In the genomic region with DNA sequence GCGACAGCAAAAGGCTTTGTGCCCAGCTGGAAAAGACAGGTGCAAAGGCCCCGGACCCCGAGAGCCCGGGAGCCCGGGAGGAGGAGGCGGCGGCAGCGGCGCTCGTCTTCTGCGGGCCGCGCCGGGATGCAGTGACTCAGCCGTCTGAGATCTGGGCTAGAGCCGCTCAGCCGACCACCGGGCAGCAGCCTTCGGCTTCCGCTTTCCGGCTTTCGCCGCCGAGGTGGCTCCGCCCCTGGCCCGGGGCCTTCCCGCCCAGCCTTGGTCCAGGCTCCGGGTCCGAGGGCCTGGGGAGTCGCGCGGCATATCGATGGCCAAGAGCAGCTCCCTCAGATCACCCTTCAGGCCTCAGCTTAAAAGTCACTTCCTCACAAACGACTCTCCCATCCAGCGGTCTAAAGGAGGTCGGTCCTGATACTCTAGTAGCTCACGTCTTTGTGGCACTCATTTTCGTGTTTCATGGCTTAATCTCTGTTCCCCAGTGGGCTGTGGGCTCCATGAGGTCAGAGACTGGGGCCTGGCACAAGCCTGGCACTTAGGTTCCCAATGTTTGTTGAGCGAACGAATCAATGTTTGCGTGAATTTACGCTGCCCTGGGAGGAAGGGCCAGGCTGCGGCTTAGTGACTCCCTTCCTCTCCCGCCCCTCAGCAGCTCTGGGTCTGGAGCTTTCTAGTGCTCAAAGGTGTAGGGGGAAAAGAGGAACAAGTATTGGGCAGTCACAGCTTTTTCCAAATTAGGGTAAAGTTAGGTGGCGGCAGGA, we compare ENCODE assay signal across 1 cellular context.
TF ChIP-seq lines count a peak whose summit lies in the region.

A gene (minus strand): TSS at position 146 of the 761 bp plus-strand sequence. CDS start 783 bp downstream, outside the sequence.

TF ChIP-seq in HepG2, 621 proteins besides CTCF, POLR2A, EP300 and RAD21 (continued from another document and continues in another):
- TF ChIP-seq MED1 (CRISPR knock-in tag; IDR thresholded peaks at IDR 0.05) = peak; percentile 53
- TF ChIP-seq ZNF672 (CRISPR knock-in tag; IDR thresholded peaks at IDR 0.05) = no peak
- TF ChIP-seq, protein P1, sequence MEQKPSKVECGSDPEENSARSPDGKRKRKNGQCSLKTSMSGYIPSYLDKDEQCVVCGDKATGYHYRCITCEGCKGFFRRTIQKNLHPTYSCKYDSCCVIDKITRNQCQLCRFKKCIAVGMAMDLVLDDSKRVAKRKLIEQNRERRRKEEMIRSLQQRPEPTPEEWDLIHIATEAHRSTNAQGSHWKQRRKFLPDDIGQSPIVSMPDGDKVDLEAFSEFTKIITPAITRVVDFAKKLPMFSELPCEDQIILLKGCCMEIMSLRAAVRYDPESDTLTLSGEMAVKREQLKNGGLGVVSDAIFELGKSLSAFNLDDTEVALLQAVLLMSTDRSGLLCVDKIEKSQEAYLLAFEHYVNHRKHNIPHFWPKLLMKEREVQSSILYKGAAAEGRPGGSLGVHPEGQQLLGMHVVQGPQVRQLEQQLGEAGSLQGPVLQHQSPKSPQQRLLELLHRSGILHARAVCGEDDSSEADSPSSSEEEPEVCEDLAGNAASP (CRISPR knock-in tag; IDR thresholded peaks at IDR 0.05; ENCODE audit: borderline replicate concordance) = no peak; the same call in 1 of the 2 replicates
- no peak for TF ChIP-seq YY1 (IDR thresholded peaks at IDR 0.05; ENCODE audit: insufficient read depth, insufficient replicate concordance, low read depth, low read length)
- peak; percentile 71 for TF ChIP-seq CCDC6 (CRISPR knock-in tag; IDR thresholded peaks at IDR 0.05)
- peak; percentile 89 for TF ChIP-seq POLR2G (IDR thresholded peaks at IDR 0.05; ENCODE audit: low read depth, low read length)
- TF ChIP-seq HDAC1 (CRISPR knock-in tag; IDR thresholded peaks at IDR 0.05) = peak; percentile 76
- TF ChIP-seq, protein P2, sequence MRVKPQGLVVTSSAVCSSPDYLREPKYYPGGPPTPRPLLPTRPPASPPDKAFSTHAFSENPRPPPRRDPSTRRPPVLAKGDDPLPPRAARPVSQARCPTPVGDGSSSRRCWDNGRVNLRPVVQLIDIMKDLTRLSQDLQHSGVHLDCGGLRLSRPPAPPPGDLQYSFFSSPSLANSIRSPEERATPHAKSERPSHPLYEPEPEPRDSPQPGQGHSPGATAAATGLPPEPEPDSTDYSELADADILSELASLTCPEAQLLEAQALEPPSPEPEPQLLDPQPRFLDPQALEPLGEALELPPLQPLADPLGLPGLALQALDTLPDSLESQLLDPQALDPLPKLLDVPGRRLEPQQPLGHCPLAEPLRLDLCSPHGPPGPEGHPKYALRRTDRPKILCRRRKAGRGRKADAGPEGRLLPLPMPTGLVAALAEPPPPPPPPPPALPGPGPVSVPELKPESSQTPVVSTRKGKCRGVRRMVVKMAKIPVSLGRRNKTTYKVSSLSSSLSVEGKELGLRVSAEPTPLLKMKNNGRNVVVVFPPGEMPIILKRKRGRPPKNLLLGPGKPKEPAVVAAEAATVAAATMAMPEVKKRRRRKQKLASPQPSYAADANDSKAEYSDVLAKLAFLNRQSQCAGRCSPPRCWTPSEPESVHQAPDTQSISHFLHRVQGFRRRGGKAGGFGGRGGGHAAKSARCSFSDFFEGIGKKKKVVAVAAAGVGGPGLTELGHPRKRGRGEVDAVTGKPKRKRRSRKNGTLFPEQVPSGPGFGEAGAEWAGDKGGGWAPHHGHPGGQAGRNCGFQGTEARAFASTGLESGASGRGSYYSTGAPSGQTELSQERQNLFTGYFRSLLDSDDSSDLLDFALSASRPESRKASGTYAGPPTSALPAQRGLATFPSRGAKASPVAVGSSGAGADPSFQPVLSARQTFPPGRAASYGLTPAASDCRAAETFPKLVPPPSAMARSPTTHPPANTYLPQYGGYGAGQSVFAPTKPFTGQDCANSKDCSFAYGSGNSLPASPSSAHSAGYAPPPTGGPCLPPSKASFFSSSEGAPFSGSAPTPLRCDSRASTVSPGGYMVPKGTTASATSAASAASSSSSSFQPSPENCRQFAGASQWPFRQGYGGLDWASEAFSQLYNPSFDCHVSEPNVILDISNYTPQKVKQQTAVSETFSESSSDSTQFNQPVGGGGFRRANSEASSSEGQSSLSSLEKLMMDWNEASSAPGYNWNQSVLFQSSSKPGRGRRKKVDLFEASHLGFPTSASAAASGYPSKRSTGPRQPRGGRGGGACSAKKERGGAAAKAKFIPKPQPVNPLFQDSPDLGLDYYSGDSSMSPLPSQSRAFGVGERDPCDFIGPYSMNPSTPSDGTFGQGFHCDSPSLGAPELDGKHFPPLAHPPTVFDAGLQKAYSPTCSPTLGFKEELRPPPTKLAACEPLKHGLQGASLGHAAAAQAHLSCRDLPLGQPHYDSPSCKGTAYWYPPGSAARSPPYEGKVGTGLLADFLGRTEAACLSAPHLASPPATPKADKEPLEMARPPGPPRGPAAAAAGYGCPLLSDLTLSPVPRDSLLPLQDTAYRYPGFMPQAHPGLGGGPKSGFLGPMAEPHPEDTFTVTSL (CRISPR knock-in tag; IDR thresholded peaks at IDR 0.05; ENCODE audit: borderline replicate concordance) = peak; percentile 15; the same call in 1 of the 2 replicates
- TF ChIP-seq, protein P3, sequence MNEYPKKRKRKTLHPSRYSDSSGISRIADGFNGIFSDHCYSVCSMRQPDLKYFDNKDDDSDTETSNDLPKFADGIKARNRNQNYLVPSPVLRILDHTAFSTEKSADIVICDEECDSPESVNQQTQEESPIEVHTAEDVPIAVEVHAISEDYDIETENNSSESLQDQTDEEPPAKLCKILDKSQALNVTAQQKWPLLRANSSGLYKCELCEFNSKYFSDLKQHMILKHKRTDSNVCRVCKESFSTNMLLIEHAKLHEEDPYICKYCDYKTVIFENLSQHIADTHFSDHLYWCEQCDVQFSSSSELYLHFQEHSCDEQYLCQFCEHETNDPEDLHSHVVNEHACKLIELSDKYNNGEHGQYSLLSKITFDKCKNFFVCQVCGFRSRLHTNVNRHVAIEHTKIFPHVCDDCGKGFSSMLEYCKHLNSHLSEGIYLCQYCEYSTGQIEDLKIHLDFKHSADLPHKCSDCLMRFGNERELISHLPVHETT (CRISPR knock-in tag; conservative IDR thresholded peaks at IDR 0.05) = no peak
- TF ChIP-seq, protein P4, sequence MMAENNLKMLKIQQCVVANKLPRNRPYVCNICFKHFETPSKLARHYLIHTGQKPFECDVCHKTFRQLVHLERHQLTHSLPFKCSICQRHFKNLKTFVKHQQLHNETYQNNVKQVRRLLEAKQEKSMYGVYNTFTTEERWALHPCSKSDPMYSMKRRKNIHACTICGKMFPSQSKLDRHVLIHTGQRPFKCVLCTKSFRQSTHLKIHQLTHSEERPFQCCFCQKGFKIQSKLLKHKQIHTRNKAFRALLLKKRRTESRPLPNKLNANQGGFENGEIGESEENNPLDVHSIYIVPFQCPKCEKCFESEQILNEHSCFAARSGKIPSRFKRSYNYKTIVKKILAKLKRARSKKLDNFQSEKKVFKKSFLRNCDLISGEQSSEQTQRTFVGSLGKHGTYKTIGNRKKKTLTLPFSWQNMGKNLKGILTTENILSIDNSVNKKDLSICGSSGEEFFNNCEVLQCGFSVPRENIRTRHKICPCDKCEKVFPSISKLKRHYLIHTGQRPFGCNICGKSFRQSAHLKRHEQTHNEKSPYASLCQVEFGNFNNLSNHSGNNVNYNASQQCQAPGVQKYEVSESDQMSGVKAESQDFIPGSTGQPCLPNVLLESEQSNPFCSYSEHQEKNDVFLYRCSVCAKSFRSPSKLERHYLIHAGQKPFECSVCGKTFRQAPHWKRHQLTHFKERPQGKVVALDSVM (CRISPR knock-in tag; IDR thresholded peaks at IDR 0.05) = 0 out of 2 replicates have a peak, but pooled peaks have one; percentile 69
- peak; percentile 43; the same call in 1 of the 2 replicates for TF ChIP-seq DR1 (CRISPR knock-in tag; IDR thresholded peaks at IDR 0.05)
- TF ChIP-seq ARHGAP35 (CRISPR knock-in tag; IDR thresholded peaks at IDR 0.05; ENCODE audit: borderline replicate concordance) = no peak
- 0 out of 2 replicates have a peak, but pooled peaks have one; percentile 23 for TF ChIP-seq ZNF891 (CRISPR knock-in tag; IDR thresholded peaks at IDR 0.05)
- TF ChIP-seq, protein P5, sequence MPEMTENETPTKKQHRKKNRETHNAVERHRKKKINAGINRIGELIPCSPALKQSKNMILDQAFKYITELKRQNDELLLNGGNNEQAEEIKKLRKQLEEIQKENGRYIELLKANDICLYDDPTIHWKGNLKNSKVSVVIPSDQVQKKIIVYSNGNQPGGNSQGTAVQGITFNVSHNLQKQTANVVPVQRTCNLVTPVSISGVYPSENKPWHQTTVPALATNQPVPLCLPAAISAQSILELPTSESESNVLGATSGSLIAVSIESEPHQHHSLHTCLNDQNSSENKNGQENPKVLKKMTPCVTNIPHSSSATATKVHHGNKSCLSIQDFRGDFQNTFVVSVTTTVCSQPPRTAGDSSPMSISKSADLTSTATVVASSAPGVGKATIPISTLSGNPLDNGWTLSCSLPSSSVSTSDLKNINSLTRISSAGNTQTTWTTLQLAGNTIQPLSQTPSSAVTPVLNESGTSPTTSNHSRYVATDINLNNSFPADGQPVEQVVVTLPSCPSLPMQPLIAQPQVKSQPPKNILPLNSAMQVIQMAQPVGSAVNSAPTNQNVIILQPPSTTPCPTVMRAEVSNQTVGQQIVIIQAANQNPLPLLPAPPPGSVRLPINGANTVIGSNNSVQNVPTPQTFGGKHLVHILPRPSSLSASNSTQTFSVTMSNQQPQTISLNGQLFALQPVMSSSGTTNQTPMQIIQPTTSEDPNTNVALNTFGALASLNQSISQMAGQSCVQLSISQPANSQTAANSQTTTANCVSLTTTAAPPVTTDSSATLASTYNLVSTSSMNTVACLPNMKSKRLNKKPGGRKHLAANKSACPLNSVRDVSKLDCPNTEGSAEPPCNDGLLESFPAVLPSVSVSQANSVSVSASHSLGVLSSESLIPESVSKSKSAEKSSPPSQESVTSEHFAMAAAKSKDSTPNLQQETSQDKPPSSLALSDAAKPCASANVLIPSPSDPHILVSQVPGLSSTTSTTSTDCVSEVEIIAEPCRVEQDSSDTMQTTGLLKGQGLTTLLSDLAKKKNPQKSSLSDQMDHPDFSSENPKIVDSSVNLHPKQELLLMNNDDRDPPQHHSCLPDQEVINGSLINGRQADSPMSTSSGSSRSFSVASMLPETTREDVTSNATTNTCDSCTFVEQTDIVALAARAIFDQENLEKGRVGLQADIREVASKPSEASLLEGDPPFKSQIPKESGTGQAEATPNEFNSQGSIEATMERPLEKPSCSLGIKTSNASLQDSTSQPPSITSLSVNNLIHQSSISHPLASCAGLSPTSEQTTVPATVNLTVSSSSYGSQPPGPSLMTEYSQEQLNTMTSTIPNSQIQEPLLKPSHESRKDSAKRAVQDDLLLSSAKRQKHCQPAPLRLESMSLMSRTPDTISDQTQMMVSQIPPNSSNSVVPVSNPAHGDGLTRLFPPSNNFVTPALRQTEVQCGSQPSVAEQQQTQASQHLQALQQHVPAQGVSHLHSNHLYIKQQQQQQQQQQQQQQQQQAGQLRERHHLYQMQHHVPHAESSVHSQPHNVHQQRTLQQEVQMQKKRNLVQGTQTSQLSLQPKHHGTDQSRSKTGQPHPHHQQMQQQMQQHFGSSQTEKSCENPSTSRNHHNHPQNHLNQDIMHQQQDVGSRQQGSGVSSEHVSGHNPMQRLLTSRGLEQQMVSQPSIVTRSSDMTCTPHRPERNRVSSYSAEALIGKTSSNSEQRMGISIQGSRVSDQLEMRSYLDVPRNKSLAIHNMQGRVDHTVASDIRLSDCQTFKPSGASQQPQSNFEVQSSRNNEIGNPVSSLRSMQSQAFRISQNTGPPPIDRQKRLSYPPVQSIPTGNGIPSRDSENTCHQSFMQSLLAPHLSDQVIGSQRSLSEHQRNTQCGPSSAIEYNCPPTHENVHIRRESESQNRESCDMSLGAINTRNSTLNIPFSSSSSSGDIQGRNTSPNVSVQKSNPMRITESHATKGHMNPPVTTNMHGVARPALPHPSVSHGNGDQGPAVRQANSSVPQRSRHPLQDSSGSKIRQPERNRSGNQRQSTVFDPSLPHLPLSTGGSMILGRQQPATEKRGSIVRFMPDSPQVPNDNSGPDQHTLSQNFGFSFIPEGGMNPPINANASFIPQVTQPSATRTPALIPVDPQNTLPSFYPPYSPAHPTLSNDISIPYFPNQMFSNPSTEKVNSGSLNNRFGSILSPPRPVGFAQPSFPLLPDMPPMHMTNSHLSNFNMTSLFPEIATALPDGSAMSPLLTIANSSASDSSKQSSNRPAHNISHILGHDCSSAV (CRISPR knock-in tag; IDR thresholded peaks at IDR 0.05; ENCODE audit: borderline replicate concordance) = no peak
- TF ChIP-seq MAF1 (CRISPR knock-in tag; IDR thresholded peaks at IDR 0.05; ENCODE audit: borderline replicate concordance) = no peak
- TF ChIP-seq, protein P6, sequence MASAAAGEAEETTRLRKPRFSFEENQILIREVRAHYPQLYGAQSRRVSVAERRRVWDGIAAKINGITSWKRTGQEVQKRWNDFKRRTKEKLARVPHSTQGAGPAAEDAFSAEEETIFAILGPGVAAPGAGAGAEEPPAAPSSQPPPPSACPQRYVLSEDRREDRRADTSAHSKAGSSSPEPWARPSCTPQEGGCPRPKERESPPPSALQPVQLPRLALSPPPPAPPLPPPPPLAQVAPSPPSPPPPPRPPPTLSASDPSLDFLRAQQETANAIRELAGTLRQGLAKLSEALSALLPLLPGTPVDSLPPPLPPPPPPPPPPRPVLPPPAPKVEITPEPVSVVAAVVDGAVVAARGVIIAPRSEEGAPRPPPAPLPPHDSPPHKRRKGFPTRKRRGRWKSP (CRISPR knock-in tag; IDR thresholded peaks at IDR 0.05) = peak; percentile 58
- TF ChIP-seq ZNF251 (CRISPR knock-in tag; IDR thresholded peaks at IDR 0.05) = no peak
- TF ChIP-seq, protein P7, sequence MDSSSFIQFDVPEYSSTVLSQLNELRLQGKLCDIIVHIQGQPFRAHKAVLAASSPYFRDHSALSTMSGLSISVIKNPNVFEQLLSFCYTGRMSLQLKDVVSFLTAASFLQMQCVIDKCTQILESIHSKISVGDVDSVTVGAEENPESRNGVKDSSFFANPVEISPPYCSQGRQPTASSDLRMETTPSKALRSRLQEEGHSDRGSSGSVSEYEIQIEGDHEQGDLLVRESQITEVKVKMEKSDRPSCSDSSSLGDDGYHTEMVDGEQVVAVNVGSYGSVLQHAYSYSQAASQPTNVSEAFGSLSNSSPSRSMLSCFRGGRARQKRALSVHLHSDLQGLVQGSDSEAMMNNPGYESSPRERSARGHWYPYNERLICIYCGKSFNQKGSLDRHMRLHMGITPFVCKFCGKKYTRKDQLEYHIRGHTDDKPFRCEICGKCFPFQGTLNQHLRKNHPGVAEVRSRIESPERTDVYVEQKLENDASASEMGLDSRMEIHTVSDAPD (CRISPR knock-in tag; IDR thresholded peaks at IDR 0.05) = no peak
- peak; percentile 25 for TF ChIP-seq TBL1XR1 (IDR thresholded peaks at IDR 0.05; ENCODE audit: borderline replicate concordance, low read length, partially characterized antibody)
- TF ChIP-seq, protein P8, sequence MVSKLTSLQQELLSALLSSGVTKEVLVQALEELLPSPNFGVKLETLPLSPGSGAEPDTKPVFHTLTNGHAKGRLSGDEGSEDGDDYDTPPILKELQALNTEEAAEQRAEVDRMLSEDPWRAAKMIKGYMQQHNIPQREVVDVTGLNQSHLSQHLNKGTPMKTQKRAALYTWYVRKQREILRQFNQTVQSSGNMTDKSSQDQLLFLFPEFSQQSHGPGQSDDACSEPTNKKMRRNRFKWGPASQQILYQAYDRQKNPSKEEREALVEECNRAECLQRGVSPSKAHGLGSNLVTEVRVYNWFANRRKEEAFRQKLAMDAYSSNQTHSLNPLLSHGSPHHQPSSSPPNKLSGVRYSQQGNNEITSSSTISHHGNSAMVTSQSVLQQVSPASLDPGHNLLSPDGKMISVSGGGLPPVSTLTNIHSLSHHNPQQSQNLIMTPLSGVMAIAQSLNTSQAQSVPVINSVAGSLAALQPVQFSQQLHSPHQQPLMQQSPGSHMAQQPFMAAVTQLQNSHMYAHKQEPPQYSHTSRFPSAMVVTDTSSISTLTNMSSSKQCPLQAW (CRISPR knock-in tag; IDR thresholded peaks at IDR 0.05) = peak; percentile 66; the same call in 1 of the 2 replicates
- no peak for TF ChIP-seq ZBTB38 (CRISPR knock-in tag; IDR thresholded peaks at IDR 0.05)
- TF ChIP-seq, protein P9, sequence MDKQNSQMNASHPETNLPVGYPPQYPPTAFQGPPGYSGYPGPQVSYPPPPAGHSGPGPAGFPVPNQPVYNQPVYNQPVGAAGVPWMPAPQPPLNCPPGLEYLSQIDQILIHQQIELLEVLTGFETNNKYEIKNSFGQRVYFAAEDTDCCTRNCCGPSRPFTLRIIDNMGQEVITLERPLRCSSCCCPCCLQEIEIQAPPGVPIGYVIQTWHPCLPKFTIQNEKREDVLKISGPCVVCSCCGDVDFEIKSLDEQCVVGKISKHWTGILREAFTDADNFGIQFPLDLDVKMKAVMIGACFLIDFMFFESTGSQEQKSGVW (CRISPR knock-in tag; IDR thresholded peaks at IDR 0.05; ENCODE audit: borderline replicate concordance) = no peak
